22 cellular contexts compared by ENCODE assay signal in the genomic region with DNA sequence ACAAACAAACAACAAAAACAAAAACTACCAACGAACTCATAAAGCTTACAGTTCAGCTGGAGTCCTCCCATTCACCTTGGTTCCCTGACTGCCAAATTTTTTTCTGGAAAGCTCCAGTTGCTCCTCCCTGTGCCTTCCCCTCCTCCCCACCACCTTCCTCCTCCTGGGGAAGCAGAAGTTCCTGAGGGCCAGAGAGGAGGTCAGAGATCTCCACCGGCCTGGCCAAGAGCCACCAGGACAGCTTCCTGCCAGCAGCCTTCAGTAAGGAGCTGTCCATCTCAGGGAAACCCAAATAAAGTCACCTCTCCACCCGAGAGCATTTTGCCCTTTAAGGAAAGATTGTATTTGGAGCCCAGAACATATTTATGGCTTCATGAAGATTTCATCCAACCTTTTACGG. TPM values are rescaled to one million over a fixed set of nuclear protein-coding genes. Genes with fewer than 3 reads are reported as not detected.
DNase-seq lines count a peak whose midpoint lies in the region; ATAC-seq, FAIRE-seq and TF ChIP-seq lines count a peak whose summit lies in the region.
"Had no signal": no experiment of that assay in that cellular context is flagged by ENCODE, and none has a peak within 500 bp of the region (broad histone marks: within the 10 kb centered on the region; RNA-seq: fewer than 3 reads in every experiment).

No MANE protein-coding gene starts in this region.

- H4K20me1 ChIP-seq in HepG2 (ENCODE audit: insufficient read depth, low read length): no peaks in the 10 kb centered on the region

- no peak for TF ChIP-seq POLR2A in HepG2 (IDR thresholded peaks at IDR 0.05; ENCODE audit: insufficient read depth in 1 of 2, low read depth in 2 of 2, low read length in 2 of 2)

- H3K27me3 ChIP-seq in liver (ENCODE audit: control insufficient read depth in 4 of 4, insufficient read depth in 4 of 4, low read length in 3 of 4) (no peaks in the 10 kb centered on the region), HepG2 (ENCODE audit: control insufficient read depth in 1 of 2, insufficient read depth in 2 of 2, low read length in 2 of 2) (peaks cover 0 to 4% of the 10 kb centered on the region in 2 experiments; a peak in 1 of 5 replicates), left ventricle myocardium inferior (ENCODE audit: low read depth) (peaks cover 3% of the 10 kb centered on the region)
- H3K27me3 ChIP-seq: SJCRH30 had no signal

- no peaks in the 10 kb centered on the region for H3K36me3 Mint-ChIP-seq in nephron progenitor cell (ENCODE audit: low read depth)

- peak overlapping the region; percentile 68 for H3K27ac Mint-ChIP-seq in nephron progenitor cell

- TF ChIP-seq RAD21 in liver (IDR thresholded peaks at IDR 0.05) (no peak), HepG2 (CRISPR knock-in tag; IDR thresholded peaks at IDR 0.05) (no peak)

- CTCF ChIA-PET in HepG2 (lab: Yijun Ruan, JAX; ENCODE audit: low intra/inter-chr PET ratio, low total read pairs): no interaction called here

- H3K36me3 ChIP-seq in liver (ENCODE audit: control insufficient read depth in 4 of 4, insufficient read depth in 3 of 4, low read depth in 1 of 4, low read length in 3 of 4) (no peaks in the 10 kb centered on the region), HepG2 (replicated peaks in 1 of 2; ENCODE audit: control insufficient read depth in 1 of 2, insufficient read depth in 2 of 2, low read length in 2 of 2) (no peaks in the 10 kb centered on the region), left ventricle myocardium inferior (no peaks in the 10 kb centered on the region)
- H3K36me3 ChIP-seq: SJCRH30 had no signal

- H3K4me3 Mint-ChIP-seq in nephron progenitor cell: no peak overlapping the region

- POLR2A ChIA-PET in HepG2 (lab: Yijun Ruan, JAX): no interaction called here

- H2AFZ ChIP-seq in HepG2 (ENCODE audit: low read length): no peak overlapping the region

- FAIRE-seq in HepG2 (lab: Jason Lieb, UNC): no peak
- FAIRE-seq: A204.1, G401.6, H1 had no signal

- H3K9me3 Mint-ChIP-seq in nephron progenitor cell: no peaks in the 10 kb centered on the region

- no peaks in the 10 kb centered on the region for H3K79me2 ChIP-seq in HepG2 (ENCODE audit: insufficient read depth, low read length)

- TF ChIP-seq CTCF in liver (IDR thresholded peaks at IDR 0.05; ENCODE audit: low read depth, low read length, missing input control): no peak
- no peak for TF ChIP-seq CTCF in HepG2 (CRISPR knock-in tag; IDR thresholded peaks at IDR 0.05)
- no peak for TF ChIP-seq CTCF in left ventricle myocardium inferior (IDR thresholded peaks at IDR 0.05; ENCODE audit: borderline replicate concordance)
- no peak for TF ChIP-seq CTCF in nephron progenitor cell (IDR thresholded peaks at IDR 0.05)
- no peak for TF ChIP-seq CTCF in GM13977 (IDR thresholded peaks at IDR 0.05; ENCODE audit: extremely low read depth, insufficient read depth, missing control alignments)

- DNase-seq in HepG2 (ENCODE audit: low spot score) (no peak), left ventricle myocardium inferior (peak; percentile 64), nephron progenitor cell (no peak), medulla oblongata (ENCODE audit: extremely low spot score) (no peak), GM13977 (ENCODE audit: low spot score) (no peak), 8988T (no peak), retina (no peak)
- DNase-seq: KG1, NCI-H1105 treated with DMSO at 0.1 percent for 48 hours, NCI-H2029 treated with DMSO at 0.1 percent for 48 hours, NCI-H226, NCI-H510A treated with DMSO at 0.1 percent for 48 hours, NCI-H748 treated with DMSO at 0.1 percent for 48 hours, SJCRH30 had no signal

- BruUV-seq in HepG2 (replicated peaks; lab: Mats Ljungman, UMichigan): no TSS peak

- no peak overlapping the region for H3K27ac ChIP-seq in liver (ENCODE audit: low read depth in 1 of 2, low read length in 2 of 2)
- H3K27ac ChIP-seq in HepG2 (ENCODE audit: extremely low read length, insufficient read depth, low read length): no peak overlapping the region
- H3K27ac ChIP-seq in left ventricle myocardium inferior (replicated peaks): peak overlapping the region; percentile 51
- H3K27ac ChIP-seq: C4-2B, SJCRH30 had no signal

- WGBS in liver: 58% methylated on average over 4 of the region's 4 CpGs
- WGBS in HepG2 (ENCODE audit: low lambda C conversion rate): 0% methylated on average over 4 of the region's 4 CpGs

- no peaks in the 10 kb centered on the region for H3K27me3 Mint-ChIP-seq in nephron progenitor cell (ENCODE audit: low read depth, poor library complexity)

- H3K4me3 ChIP-seq in liver (ENCODE audit: low read depth in 1 of 3, low read length in 3 of 3) (no peak overlapping the region), HepG2 (replicated peaks in 1 of 3; ENCODE audit: insufficient read depth in 1 of 3, low read depth in 2 of 3, low read length in 3 of 3) (no peak overlapping the region), left ventricle myocardium inferior (no peak overlapping the region)
- H3K4me3 ChIP-seq: SJCRH30 had no signal

- in situ Hi-C loops in HepG2 (cut with HindIII; ENCODE audit: extremely low pct_ligation_motif_present, low pct_unique_long_range_greater_than_20kb) (no loop called here), GM13977 (cut with MboI; ENCODE audit: low pct_unique_long_range_greater_than_20kb, low sequenced_read_pairs, unreplicated experiment) (no loop called here)

- no peak overlapping the region for H3K4me2 ChIP-seq in HepG2 (ENCODE audit: low read depth, low read length)

- peaks cover 27% of the 10 kb centered on the region for H3K4me1 Mint-ChIP-seq in nephron progenitor cell

- no peak for TF ChIP-seq EP300 in HepG2 (IDR thresholded peaks at IDR 0.05; ENCODE audit: low read depth in 2 of 2, low read length in 2 of 2)
- no peak for TF ChIP-seq EP300 in HepG2 (CRISPR knock-in tag; IDR thresholded peaks at IDR 0.05; ENCODE audit: borderline replicate concordance)

- no peak for ATAC-seq in HepG2
- ATAC-seq: HCT116, Panc1 had no signal

- H3K9ac ChIP-seq in liver (ENCODE audit: low read depth in 1 of 2, low read length in 2 of 2) (no peak overlapping the region), HepG2 (ENCODE audit: insufficient read depth, low read depth, low read length) (no peak overlapping the region)

- H3K9me3 ChIP-seq in liver (ENCODE audit: control insufficient read depth in 4 of 4, low read length in 3 of 4) (no peaks in the 10 kb centered on the region), HepG2 (ENCODE audit: low read length) (no peaks in the 10 kb centered on the region), left ventricle myocardium inferior (replicated peaks) (no peaks in the 10 kb centered on the region)
- H3K9me3 ChIP-seq: SJCRH30 had no signal

- intact Hi-C loops in HepG2 (cut with micrococcal nuclease; ENCODE audit: unreplicated experiment): no loop called here
- intact Hi-C loops in left ventricle myocardium inferior (cut with micrococcal nuclease): no loop called here

- H3K4me1 ChIP-seq in liver (ENCODE audit: control insufficient read depth in 4 of 4, insufficient read depth in 4 of 4, low read length in 3 of 4) (peaks cover 0 to 4% (median 0%) of the 10 kb centered on the region in 4 donors), HepG2 (ENCODE audit: insufficient read depth, low read length) (no peaks in the 10 kb centered on the region), left ventricle myocardium inferior (peaks cover 71% of the 10 kb centered on the region)

RNA-seq across cellular contexts. Expression of a gene that starts 20.0 kb away (rescaled TPM):
- total RNA-seq in liver: 10 to 100 TPM in 1 of 2 donors, 1 to 10 TPM in 1; 3.2 to 39.4 TPM
- polyA plus RNA-seq in liver: 1 to 10 TPM; 3.4 to 4.5 TPM
- not detected in 2 replicates for total RNA-seq in HepG2 (2016; rRNA removed; fragmentation: Illumina TruSeq; extraction: Trizol)
- not detected in 2 replicates for total RNA-seq in HepG2 (2016; cell fraction: cytosol; rRNA removed; fragmentation: Illumina TruSeq; extraction: Trizol; ENCODE audit: low read depth)
- not detected in 2 replicates for total RNA-seq in HepG2 (2016; cell fraction: insoluble cytoplasmic fraction; rRNA removed; fragmentation: Illumina TruSeq; extraction: Trizol)
- not detected in 2 replicates for total RNA-seq in HepG2 (2016; cell fraction: membrane; rRNA removed; fragmentation: Illumina TruSeq; extraction: Trizol)
- total RNA-seq in HepG2 (2016; cell fraction: nucleus; rRNA removed; fragmentation: Illumina TruSeq; extraction: Trizol): not detected in 2 replicates
- not detected in 2 replicates for polyA plus RNA-seq in HepG2 (2011; rRNA removed)
- polyA plus RNA-seq in HepG2 (2011; cell fraction: cytosol; rRNA removed): not detected in 2 replicates
- not detected in 2 replicates for polyA plus RNA-seq in HepG2 (2011; cell fraction: nucleus; rRNA removed)
- polyA plus RNA-seq in HepG2 (2012): not detected in 2 replicates
- polyA plus RNA-seq in HepG2 (2016; cell fraction: cytosol; fragmentation: Illumina TruSeq; extraction: Trizol; ENCODE audit: low read depth): not detected in 2 replicates
- polyA plus RNA-seq in HepG2 (2016; cell fraction: insoluble cytoplasmic fraction; fragmentation: Illumina TruSeq; extraction: Trizol; ENCODE audit: low read depth): not detected in 2 replicates
- not detected in 2 replicates for polyA plus RNA-seq in HepG2 (2016; cell fraction: membrane; fragmentation: Illumina TruSeq; extraction: Trizol; ENCODE audit: low read depth)
- not detected in 2 replicates for polyA plus RNA-seq in HepG2 (2016; cell fraction: nucleus; fragmentation: Illumina TruSeq; extraction: Trizol; ENCODE audit: insufficient read depth, low read depth)
- 0.05 TPM in 1 of 2 replicates, not detected in the other for polyA minus RNA-seq in HepG2 (2011; rRNA and poly(A)+ RNA removed; ENCODE audit: low replicate concordance)
- polyA minus RNA-seq in HepG2 (2011; cell fraction: cytosol; rRNA and poly(A)+ RNA removed): not detected in 2 replicates
- polyA minus RNA-seq in HepG2 (2011; cell fraction: nucleus; rRNA and poly(A)+ RNA removed): not detected in 2 replicates
- 8.5 TPM for total RNA-seq in left ventricle myocardium inferior
- total RNA-seq: Daoy, H1 had no signal

RNA-seq across cellular contexts. Expression of a gene that starts 35.3 kb away (rescaled TPM):
- 1 to 10 TPM in 1 of 2 donors, under 1 TPM in 1; under 0.01 to 1.4 TPM for total RNA-seq in liver
- 1 to 10 TPM in 1 of 2 donors, under 1 TPM in 1; 0.08 to 1.5 TPM for polyA plus RNA-seq in liver
- total RNA-seq in HepG2 (2016; rRNA removed; fragmentation: Illumina TruSeq; extraction: Trizol): not detected in 2 replicates
- total RNA-seq in HepG2 (2016; cell fraction: cytosol; rRNA removed; fragmentation: Illumina TruSeq; extraction: Trizol; ENCODE audit: low read depth): not detected in 2 replicates
- total RNA-seq in HepG2 (2016; cell fraction: insoluble cytoplasmic fraction; rRNA removed; fragmentation: Illumina TruSeq; extraction: Trizol): not detected in 2 replicates
- not detected in 2 replicates for total RNA-seq in HepG2 (2016; cell fraction: membrane; rRNA removed; fragmentation: Illumina TruSeq; extraction: Trizol)
- total RNA-seq in HepG2 (2016; cell fraction: nucleus; rRNA removed; fragmentation: Illumina TruSeq; extraction: Trizol): not detected in 2 replicates
- polyA plus RNA-seq in HepG2 (2011; rRNA removed): not detected in 2 replicates
- not detected in 2 replicates for polyA plus RNA-seq in HepG2 (2011; cell fraction: cytosol; rRNA removed)
- polyA plus RNA-seq in HepG2 (2011; cell fraction: nucleus; rRNA removed): not detected in 2 replicates
- polyA plus RNA-seq in HepG2 (2012): not detected in 2 replicates
- polyA plus RNA-seq in HepG2 (2016; cell fraction: cytosol; fragmentation: Illumina TruSeq; extraction: Trizol; ENCODE audit: low read depth): not detected in 2 replicates
- polyA plus RNA-seq in HepG2 (2016; cell fraction: insoluble cytoplasmic fraction; fragmentation: Illumina TruSeq; extraction: Trizol; ENCODE audit: low read depth): not detected in 2 replicates
- not detected in 2 replicates for polyA plus RNA-seq in HepG2 (2016; cell fraction: membrane; fragmentation: Illumina TruSeq; extraction: Trizol; ENCODE audit: low read depth)
- polyA plus RNA-seq in HepG2 (2016; cell fraction: nucleus; fragmentation: Illumina TruSeq; extraction: Trizol; ENCODE audit: insufficient read depth, low read depth): not detected in 2 replicates
- not detected in 2 replicates for polyA minus RNA-seq in HepG2 (2011; rRNA and poly(A)+ RNA removed; ENCODE audit: low replicate concordance)
- polyA minus RNA-seq in HepG2 (2011; cell fraction: cytosol; rRNA and poly(A)+ RNA removed): not detected in 2 replicates
- not detected in 2 replicates for polyA minus RNA-seq in HepG2 (2011; cell fraction: nucleus; rRNA and poly(A)+ RNA removed)
- total RNA-seq in left ventricle myocardium inferior: 0.16 TPM
- total RNA-seq: SJCRH30 had no signal
